ENCODE assay signal across 8 cellular contexts in genomic region chr2:218399391-218400166, GRCh38. TPM values are rescaled to one million over a fixed set of nuclear protein-coding genes. Genes with fewer than 3 reads are reported as not detected.
DNase-seq lines count a peak whose midpoint lies in the region; ATAC-seq, FAIRE-seq and TF ChIP-seq lines count a peak whose summit lies in the region.

A gene with protein sequence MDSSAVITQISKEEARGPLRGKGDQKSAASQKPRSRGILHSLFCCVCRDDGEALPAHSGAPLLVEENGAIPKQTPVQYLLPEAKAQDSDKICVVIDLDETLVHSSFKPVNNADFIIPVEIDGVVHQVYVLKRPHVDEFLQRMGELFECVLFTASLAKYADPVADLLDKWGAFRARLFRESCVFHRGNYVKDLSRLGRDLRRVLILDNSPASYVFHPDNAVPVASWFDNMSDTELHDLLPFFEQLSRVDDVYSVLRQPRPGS (plus strand): TSS chr2:218399868. CDS start chr2:218400091, 223 bp downstream.

- H3K36me3 ChIP-seq in WERI-Rb-1 (peaks cover 31% of the 10 kb centered on the region), breast epithelium (no peaks in the 10 kb centered on the region), iPS-20b (ENCODE audit: insufficient read depth, low read depth, low read length) (peaks cover 20% of the 10 kb centered on the region), small intestine (ENCODE audit: control insufficient read depth in 2 of 2, insufficient read depth in 2 of 2, low read length in 2 of 2) (peaks cover 17 to 25% of the 10 kb centered on the region in 2 donors)

- 0 to 1% (median 0%) methylated on average over 57 to 78 of the region's 78 CpGs for WGBS in small intestine, 3 donors

- no peaks in the 10 kb centered on the region for H3K9me3 ChIP-seq in WERI-Rb-1 (ENCODE audit: severe bottlenecking)
- no peaks in the 10 kb centered on the region for H3K9me3 ChIP-seq in breast epithelium
- H3K9me3 ChIP-seq in iPS-20b (ENCODE audit: insufficient read depth, low read depth, low read length) = no peaks in the 10 kb centered on the region
- H3K9me3 ChIP-seq in small intestine (ENCODE audit: control insufficient read depth, low read depth) = no peaks in the 10 kb centered on the region

- TF ChIP-seq POLR2A in breast epithelium (IDR thresholded peaks at IDR 0.05) = no peak

- peak; percentile 42 for ATAC-seq in GM18867 (IDR thresholded peaks at IDR 0.05; ENCODE audit: unreplicated experiment)
- peak; percentile 35 for ATAC-seq in HG03097 (IDR thresholded peaks at IDR 0.05; ENCODE audit: low FRiP score, unreplicated experiment)

- no peaks in the 10 kb centered on the region for H3K27me3 ChIP-seq in WERI-Rb-1 (ENCODE audit: insufficient read depth, low read depth, severe bottlenecking)
- no peaks in the 10 kb centered on the region for H3K27me3 ChIP-seq in breast epithelium
- peaks cover 47% of the 10 kb centered on the region for H3K27me3 ChIP-seq in iPS-20b (ENCODE audit: insufficient read depth, low read length)
- H3K27me3 ChIP-seq in small intestine (ENCODE audit: control insufficient read depth in 2 of 2, insufficient read depth in 2 of 2, low read length in 2 of 2) = no peaks in the 10 kb centered on the region

- H3K9ac ChIP-seq in iPS-20b (ENCODE audit: low read depth, low read length) = peak within 1 kb of the TSS; percentile 64; the same call in 1 of the 2 replicates

- no peak for FAIRE-seq in small intestine (lab: Jason Lieb, UNC)

- DNase-seq in A172 (ENCODE audit: low spot score) (peak; percentile 91), NCI-H2196 treated with DMSO at 0.1 percent for 48 hours (lab: John Stamatoyannopoulos, UW; ENCODE audit: unreplicated experiment) (peak; percentile 85), WERI-Rb-1 (peak; percentile 96), breast epithelium (ENCODE audit: low spot score in 2 of 2) (peak; percentile 95 to 98), small intestine (peak; percentile 97)

- TF ChIP-seq CTCF in WERI-Rb-1 (IDR thresholded peaks at IDR 0.05; ENCODE audit: low read depth, low read length) = 0 out of 2 replicates have a peak, but pooled peaks have one; percentile 2
- TF ChIP-seq CTCF in breast epithelium (IDR thresholded peaks at IDR 0.05) = no peak

- H3K27ac ChIP-seq in WERI-Rb-1 = peak within 1 kb of the TSS; percentile 95
- H3K27ac ChIP-seq in breast epithelium = peak within 1 kb of the TSS; percentile 97 to 99
- H3K27ac ChIP-seq in iPS-20b (ENCODE audit: low read length) = peak within 1 kb of the TSS; percentile 65
- peak within 1 kb of the TSS; percentile 100 for H3K27ac ChIP-seq in small intestine (ENCODE audit: low read depth in 1 of 2, low read length in 1 of 2)

- H3K4me1 ChIP-seq in breast epithelium (peaks cover 10 to 11% of the 10 kb centered on the region in 2 donors), iPS-20b (ENCODE audit: insufficient read depth, low read length) (peaks cover 8% of the 10 kb centered on the region; the same call in 1 of the 2 replicates), small intestine (ENCODE audit: control insufficient read depth in 2 of 2, insufficient read depth in 1 of 2, low read depth in 1 of 2, low read length in 1 of 2) (peaks cover 3% of the 10 kb centered on the region in 2 donors)

- H3K4me3 ChIP-seq in WERI-Rb-1 (ENCODE audit: low read depth, low read length) = peak within 1 kb of the TSS; percentile 92
- peak within 1 kb of the TSS; percentile 97 to 100 (median 98) for H3K4me3 ChIP-seq in breast epithelium
- H3K4me3 ChIP-seq in iPS-20b (ENCODE audit: low read length) = peak within 1 kb of the TSS; percentile 94
- H3K4me3 ChIP-seq in small intestine (ENCODE audit: low read depth in 1 of 2, low read length in 2 of 2) = peak within 1 kb of the TSS; percentile 96 to 100

- intact Hi-C loops in breast epithelium (cut with DNase I; ENCODE audit: low total_unique reads) = loop anchor here (5.0 kb wide), 1 partner anchor 863 kb away; no protein-coding TSS in a partner anchor

RNA-seq across cellular contexts. Expression of the gene that starts here (rescaled TPM):
- 44.9 and 65.3 TPM in 2 replicates for total RNA-seq in A172 (2014; rRNA removed; shearing (Covaris generic))
- 100 to 1,000 TPM in 1 of 3 donors, 10 to 100 TPM in 2; 83.9 to 113 (median 95.9) TPM for total RNA-seq in breast epithelium
- 100 to 1,000 TPM in 2 of 3 donors, 10 to 100 TPM in 1; 94.3 to 144 (median 111) TPM for polyA plus RNA-seq in small intestine

Comparison
In these comparisons a context has a peak if more than half of its experiments do, and no peak if none do; other contexts are left out.
1. Peak in every context shown above with its lines: DNase-seq, ATAC-seq, H3K4me3 ChIP-seq and H3K27ac ChIP-seq.